ENCODE assay signal across 9 cellular contexts in the genomic region with DNA sequence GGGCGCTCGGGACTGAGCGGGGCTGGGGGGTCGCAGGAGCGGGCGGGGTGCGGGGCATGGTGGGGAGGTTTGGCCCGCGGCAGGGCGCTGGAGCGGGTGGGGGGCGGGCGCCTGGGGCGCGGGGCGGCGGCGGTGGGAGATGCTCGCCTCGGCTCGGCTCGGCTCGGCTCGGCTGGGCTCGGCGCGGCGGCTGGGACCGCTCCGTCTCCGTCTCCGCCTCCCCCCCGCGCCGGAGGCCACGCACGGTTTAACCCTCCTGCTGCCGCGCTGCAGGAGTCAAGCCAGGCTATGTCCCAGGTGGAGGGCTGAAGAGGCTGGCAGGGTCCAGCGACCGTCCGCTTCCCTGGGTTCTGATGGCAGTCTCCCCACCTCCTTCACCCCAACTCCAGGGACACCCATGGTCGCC. TPM values are rescaled to one million over a fixed set of nuclear protein-coding genes. Genes with fewer than 3 reads are reported as not detected.
DNase-seq lines count a peak whose midpoint lies in the region; ATAC-seq and TF ChIP-seq lines count a peak whose summit lies in the region.
"Had no signal": no experiment of that assay in that cellular context is flagged by ENCODE, and none has a peak within 500 bp of the region (broad histone marks: within the 10 kb centered on the region; RNA-seq: fewer than 3 reads in every experiment).

A gene with protein sequence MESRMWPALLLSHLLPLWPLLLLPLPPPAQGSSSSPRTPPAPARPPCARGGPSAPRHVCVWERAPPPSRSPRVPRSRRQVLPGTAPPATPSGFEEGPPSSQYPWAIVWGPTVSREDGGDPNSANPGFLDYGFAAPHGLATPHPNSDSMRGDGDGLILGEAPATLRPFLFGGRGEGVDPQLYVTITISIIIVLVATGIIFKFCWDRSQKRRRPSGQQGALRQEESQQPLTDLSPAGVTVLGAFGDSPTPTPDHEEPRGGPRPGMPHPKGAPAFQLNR (minus strand): TSS at position 170 of the 406 bp plus-strand sequence. CDS start 2,754 bp downstream, outside the sequence.

- peak; percentile 67 to 70 for ATAC-seq in natural killer cell treated with Interleukin-12 subunit alpha and Interleukin-12 subunit beta and Interleukin-15 and Interleukin-18, amount 100 ng/mL, for 72 hours
- ATAC-seq in upper lobe of left lung (ENCODE audit: low FRiP score in 2 of 2) (peak in 1 of 2 donors; percentile 83), GM18511 (IDR thresholded peaks at IDR 0.05; ENCODE audit: unreplicated experiment) (no peak)

- peaks cover 7% of the 10 kb centered on the region for H3K36me3 Mint-ChIP-seq in natural killer cell treated with Interleukin-12 subunit alpha and Interleukin-12 subunit beta and Interleukin-15 and Interleukin-18, amount 100 ng/mL, for 72 hours

- H3K27ac ChIP-seq in upper lobe of left lung = no peak within 1 kb of the TSS

- peak within 1 kb of the TSS in 1 of 2 donors; percentile 21 for H3K27ac Mint-ChIP-seq in natural killer cell treated with Interleukin-12 subunit alpha and Interleukin-12 subunit beta and Interleukin-15 and Interleukin-18, amount 100 ng/mL, for 72 hours

- TF ChIP-seq POLR2A in upper lobe of left lung (IDR thresholded peaks at IDR 0.05) = no peak

- H3K4me3 ChIP-seq in Jurkat, Clone E6-1 (ENCODE audit: low read length) = peak within 1 kb of the TSS; percentile 39
- peak within 1 kb of the TSS; percentile 37 for H3K4me3 ChIP-seq in epithelial cell of esophagus (ENCODE audit: low read length)
- H3K4me3 ChIP-seq in upper lobe of left lung = peak within 1 kb of the TSS; percentile 37 to 50 (median 42)

- H3K4me1 Mint-ChIP-seq in natural killer cell treated with Interleukin-12 subunit alpha and Interleukin-12 subunit beta and Interleukin-15 and Interleukin-18, amount 100 ng/mL, for 72 hours (ENCODE audit: low read depth in 2 of 2) = peaks cover 8 to 9% of the 10 kb centered on the region in 2 donors

- H3K4me1 ChIP-seq in upper lobe of left lung = peaks cover 11 to 19% (median 14%) of the 10 kb centered on the region in 4 donors

- TF ChIP-seq CTCF in epithelial cell of esophagus (IDR thresholded peaks at IDR 0.05; ENCODE audit: insufficient read depth, low read depth, low read length, missing control alignments) (no peak), upper lobe of left lung (IDR thresholded peaks at IDR 0.05) (no peak)

- H3K36me3 ChIP-seq in upper lobe of left lung = no peaks in the 10 kb centered on the region

- no peak for TF ChIP-seq EP300 in upper lobe of left lung (IDR thresholded peaks at IDR 0.05)

- DNase-seq in AG08396 (ENCODE audit: low spot score) = peak; percentile 76
- DNase-seq in Jurkat, Clone E6-1 (ENCODE audit: low read depth, low spot score) = no peak
- peak; percentile 65 for DNase-seq in activated T-cell treated with anti-CD3 and anti-CD28 coated beads, Interleukin-2, amount 50 U/mL, for 1 hour
- peak; percentile 33 for DNase-seq in epithelial cell of esophagus (ENCODE audit: low read depth)
- no peak for DNase-seq in natural killer cell treated with Interleukin-12 subunit alpha and Interleukin-12 subunit beta and Interleukin-15 and Interleukin-18, amount 100 ng/mL, for 72 hours (ENCODE audit: low spot score)
- DNase-seq in upper lobe of left lung = peak in 1 of 2 donors; percentile 92
- no peak for DNase-seq in LoVo (ENCODE audit: low spot score)

- H3K9me3 Mint-ChIP-seq in natural killer cell treated with Interleukin-12 subunit alpha and Interleukin-12 subunit beta and Interleukin-15 and Interleukin-18, amount 100 ng/mL, for 72 hours = no peaks in the 10 kb centered on the region

- 3 to 13% methylated on average over 4 to 12 of the region's 43 CpGs for WGBS in upper lobe of left lung, 2 donors

- H3K9me3 ChIP-seq in upper lobe of left lung = no peaks in the 10 kb centered on the region

- H3K4me3 Mint-ChIP-seq in natural killer cell treated with Interleukin-12 subunit alpha and Interleukin-12 subunit beta and Interleukin-15 and Interleukin-18, amount 100 ng/mL, for 72 hours = peak within 1 kb of the TSS; percentile 61

- H3K27me3 Mint-ChIP-seq in natural killer cell treated with Interleukin-12 subunit alpha and Interleukin-12 subunit beta and Interleukin-15 and Interleukin-18, amount 100 ng/mL, for 72 hours = peaks cover 57 to 72% of the 10 kb centered on the region in 2 donors

- peaks cover 0 to 43% (median 22%) of the 10 kb centered on the region in 4 donors for H3K27me3 ChIP-seq in upper lobe of left lung

RNA-seq across cellular contexts. Expression of the gene that starts here (rescaled TPM):
- polyA plus RNA-seq in Jurkat, Clone E6-1 (2012; ENCODE audit: insufficient read depth, insufficient read length) = 3.7 TPM
- under 1 TPM in 1 of 2 donors, not detected in 1; 0.17 TPM for total RNA-seq in natural killer cell treated with Interleukin-12 subunit alpha and Interleukin-12 subunit beta and Interleukin-15 and Interleukin-18, amount 100 ng/mL, for 72 hours
- total RNA-seq in upper lobe of left lung = under 1 TPM in 3 of 6 donors, not detected in 3; 0.13 to 0.83 (median 0.39) TPM
- total RNA-seq: dermis microvascular lymphatic vessel endothelial cell had no signal

Comparison
In these comparisons a context has a peak if more than half of its experiments do, and no peak if none do; other contexts are left out.
1. Peak in ATAC-seq in natural killer cell treated with Interleukin-12 subunit alpha and Interleukin-12 subunit beta and Interleukin-15 and Interleukin-18, amount 100 ng/mL, for 72 hours; RNA of the gene not detected or under 1 TPM.
2. DNase-seq: peak in AG08396 (single experiment), activated T-cell treated with anti-CD3 and anti-CD28 coated beads, Interleukin-2, amount 50 U/mL, for 1 hour (single experiment) and epithelial cell of esophagus (single experiment); none in Jurkat, Clone E6-1 (single experiment), natural killer cell treated with Interleukin-12 subunit alpha and Interleukin-12 subunit beta and Interleukin-15 and Interleukin-18, amount 100 ng/mL, for 72 hours (single experiment) and LoVo (single experiment).
3. Peak in every context shown above with its lines, with median percentiles within 50 percentile points of each other: H3K4me3 ChIP-seq.